Comparison of ENCODE assay signal across 10 cellular contexts in genomic region chr13:51557875-51558604, GRCh38. TPM values are rescaled to one million over a fixed set of nuclear protein-coding genes. Genes with fewer than 3 reads are reported as not detected.
DNase-seq lines count a peak whose midpoint lies in the region; ATAC-seq and TF ChIP-seq lines count a peak whose summit lies in the region.
"Had no signal": no experiment of that assay in that cellular context is flagged by ENCODE, and none has a peak within 500 bp of the region (broad histone marks: within the 10 kb centered on the region; RNA-seq: fewer than 3 reads in every experiment).

No MANE protein-coding gene starts in this region.

- peak; percentile 98 for ATAC-seq in omental fat pad (ENCODE audit: low FRiP score)
- no peak for ATAC-seq in GM18870 (IDR thresholded peaks at IDR 0.05; ENCODE audit: unreplicated experiment)
- ATAC-seq in GM21528 (IDR thresholded peaks at IDR 0.05; ENCODE audit: low FRiP score, unreplicated experiment): no peak
- ATAC-seq: activated CD8-positive, alpha-beta T cell treated with anti-CD3 and anti-CD28 coated beads, Interleukin-2, amount 10 ng/mL, durations not matched to agents 7 days and 5 days had no signal

- no peak overlapping the region for H3K4me3 ChIP-seq in NB4 (ENCODE audit: low read depth, low read length)
- H3K4me3 ChIP-seq in epithelial cell of proximal tubule (ENCODE audit: low read depth, low read length): no peak overlapping the region

- TF ChIP-seq POLR2A in NB4 (IDR thresholded peaks at IDR 0.05; ENCODE audit: extremely low read depth, insufficient read length): no peak

- no peak for TF ChIP-seq CTCF in NB4 (IDR thresholded peaks at IDR 0.05; ENCODE audit: low read depth, low read length)
- no peak for TF ChIP-seq CTCF in epithelial cell of proximal tubule (conservative IDR thresholded peaks at IDR 0.05; ENCODE audit: low read depth, low read length)
- TF ChIP-seq CTCF in omental fat pad (IDR thresholded peaks at IDR 0.05): no peak
- no peak for TF ChIP-seq CTCF in GM13976 (IDR thresholded peaks at IDR 0.05; ENCODE audit: borderline replicate concordance, control extremely low read depth, extremely low read depth, insufficient read depth, missing control alignments)

- in situ Hi-C loops in GM13976 (cut with MboI; ENCODE audit: low sequenced_read_pairs, unreplicated experiment): no loop called here

- DNase-seq in DMS53 (lab: John Stamatoyannopoulos, UW): peak; percentile 84
- peak; percentile 83 for DNase-seq in NB4 (ENCODE audit: low read depth)
- peak; percentile 19 for DNase-seq in epithelial cell of proximal tubule (ENCODE audit: low read depth)
- DNase-seq in omental fat pad (ENCODE audit: low spot score): no peak
- no peak for DNase-seq in GM13976 (ENCODE audit: low spot score)
- DNase-seq in NCI-H1105 treated with DMSO at 0.1 percent for 48 hours (lab: John Stamatoyannopoulos, UW): no peak
- DNase-seq: activated CD8-positive, alpha-beta T cell treated with anti-CD3 and anti-CD28 coated beads, Interleukin-2, amount 10 ng/mL, durations not matched to agents 7 days and 5 days; stimulated activated CD4-positive, alpha-beta T cell treated with anti-CD3 and anti-CD28 coated beads, Interleukin-2, amount 100 ng/mL, for 24 hours had no signal

RNA-seq across cellular contexts. Expression of gene WDFY2, which starts 26.2 kb away (rescaled TPM):
- total RNA-seq in epithelial cell of proximal tubule (3.5 and 5.1 TPM in 2 replicates), omental fat pad (10 to 100 TPM; 13.3 to 26.6 (median 15.8) TPM)

Comparison
In these comparisons a context has a peak if more than half of its experiments do, and no peak if none do; other contexts are left out.
1. DNase-seq: peak in DMS53 (single experiment), NB4 (single experiment) and epithelial cell of proximal tubule (single experiment); none in omental fat pad (single experiment), GM13976 (single experiment) and NCI-H1105 treated with DMSO at 0.1 percent for 48 hours (single experiment).